Comparison of ENCODE assay signal across 8 cellular contexts in genomic region chr10:11440250-11441150, GRCh38.
DNase-seq lines count a peak whose midpoint lies in the region; ATAC-seq lines count a peak whose summit lies in the region.

No MANE protein-coding gene starts in this region.

- H3K27me3 ChIP-seq in BLaER1 treated with 17β-estradiol and CSF1 and Interleukin-3, amounts not matched to agents 10 nM and 100 nM: no peaks in the 10 kb centered on the region

- no peaks in the 10 kb centered on the region for H3K9me3 Mint-ChIP-seq in central memory CD8-positive, alpha-beta T cell

- H3K36me3 Mint-ChIP-seq in central memory CD8-positive, alpha-beta T cell (ENCODE audit: insufficient read depth): no peaks in the 10 kb centered on the region

- no peak overlapping the region for H3K27ac ChIP-seq in BLaER1 treated with 17β-estradiol and CSF1 and Interleukin-3, amounts not matched to agents 10 nM and 100 nM

- peaks cover 16% of the 10 kb centered on the region for H3K4me1 Mint-ChIP-seq in central memory CD8-positive, alpha-beta T cell

- H3K4me3 ChIP-seq in BLaER1 treated with 17β-estradiol and CSF1 and Interleukin-3, amounts not matched to agents 10 nM and 100 nM: no peak overlapping the region

- peak overlapping the region; percentile 53 for H3K4me3 Mint-ChIP-seq in central memory CD8-positive, alpha-beta T cell

- H3K4me1 ChIP-seq in BLaER1 treated with 17β-estradiol and CSF1 and Interleukin-3, amounts not matched to agents 10 nM and 100 nM: peaks cover 14 to 23% (median 18%) of the 10 kb centered on the region in 10 experiments

- peaks cover 0 to 4% (median 0%) of the 10 kb centered on the region in 11 experiments; a peak in 4 of 22 replicates for H3K9me3 ChIP-seq in BLaER1 treated with 17β-estradiol and CSF1 and Interleukin-3, amounts not matched to agents 10 nM and 100 nM (replicated peaks in 1 of 11)

- ATAC-seq in GM18868 (IDR thresholded peaks at IDR 0.05; ENCODE audit: unreplicated experiment) (peak; percentile 55), GM19035 (IDR thresholded peaks at IDR 0.05; ENCODE audit: unreplicated experiment) (no peak)
- ATAC-seq in central memory CD8-positive, alpha-beta T cell (replicated peaks; ENCODE audit: extremely low read depth, poor library complexity, severe bottlenecking): no peak

- DNase-seq in NCI-H69 (lab: John Stamatoyannopoulos, UW) (peak; percentile 5), Kasumi-1 (lab: John Stamatoyannopoulos, UW) (no peak), NCI-H524 treated with DMSO at 0.1 percent for 48 hours (lab: John Stamatoyannopoulos, UW) (no peak)
- DNase-seq in central memory CD8-positive, alpha-beta T cell (ENCODE audit: low spot score in 2 of 2): no peak
- DNase-seq in effector CD4-positive, alpha-beta T cell: no peak

- H3K4me2 ChIP-seq in BLaER1 treated with 17β-estradiol and CSF1 and Interleukin-3, amounts not matched to agents 10 nM and 100 nM: peak overlapping the region; percentile 21 to 77 (median 51); a peak in 21 of 22 replicates

- H3K36me3 ChIP-seq in BLaER1 treated with 17β-estradiol and CSF1 and Interleukin-3, amounts not matched to agents 10 nM and 100 nM: no peaks in the 10 kb centered on the region

- H4K20me1 ChIP-seq in BLaER1 treated with 17β-estradiol and CSF1 and Interleukin-3, amounts not matched to agents 10 nM and 100 nM: no peaks in the 10 kb centered on the region

- peaks cover 16% of the 10 kb centered on the region for H3K27me3 Mint-ChIP-seq in central memory CD8-positive, alpha-beta T cell

- no peak overlapping the region for H3K27ac Mint-ChIP-seq in central memory CD8-positive, alpha-beta T cell (ENCODE audit: low read depth)

- no peak overlapping the region for H3K9ac ChIP-seq in BLaER1 treated with 17β-estradiol and CSF1 and Interleukin-3, amounts not matched to agents 10 nM and 100 nM
